ENCODE assay signal across 14 cellular contexts in genomic region chr15:101169457-101170071, GRCh38.
DNase-seq lines count a peak whose midpoint lies in the region; TF ChIP-seq lines count a peak whose summit lies in the region.
"Had no signal": no experiment of that assay in that cellular context is flagged by ENCODE, and none has a peak within 500 bp of the region (broad histone marks: within the 10 kb centered on the region; RNA-seq: fewer than 3 reads in every experiment).

No MANE protein-coding gene starts in this region.

- no peaks in the 10 kb centered on the region for H3K9me2 ChIP-seq in hepatocyte (replicated peaks; ENCODE audit: insufficient read depth)

- H3K36me3 ChIP-seq in smooth muscle cell (ENCODE audit: low read depth) = no peaks in the 10 kb centered on the region
- H3K36me3 ChIP-seq in hepatocyte (replicated peaks; ENCODE audit: insufficient read depth, low read depth) = no peaks in the 10 kb centered on the region
- H3K36me3 ChIP-seq: adrenal gland had no signal

- no peak overlapping the region for H3K4me3 Mint-ChIP-seq in activated T-cell treated with anti-CD3 and anti-CD28 coated beads, Interleukin-2, amount 50 U/mL, for 24 hours
- H3K4me3 Mint-ChIP-seq: B cell had no signal

- no peaks in the 10 kb centered on the region for H4K20me1 ChIP-seq in smooth muscle cell (ENCODE audit: low read depth)
- H4K20me1 ChIP-seq in hepatocyte (ENCODE audit: insufficient read depth, poor library complexity, severe bottlenecking) = no peaks in the 10 kb centered on the region

- H3K4me1 Mint-ChIP-seq in activated T-cell treated with anti-CD3 and anti-CD28 coated beads, Interleukin-2, amount 50 U/mL, for 24 hours (ENCODE audit: low read depth) = peaks cover 39% of the 10 kb centered on the region

- H3K9me3 ChIP-seq in smooth muscle cell (replicated peaks; ENCODE audit: low read depth) (peaks cover 7% of the 10 kb centered on the region), hepatocyte (ENCODE audit: low read depth) (no peaks in the 10 kb centered on the region)
- H3K9me3 ChIP-seq: adrenal gland had no signal

- WGBS in smooth muscle cell (ENCODE audit: low lambda C conversion rate) = 79% methylated on average over 19 of the region's 19 CpGs
- WGBS in hepatocyte (ENCODE audit: low lambda C conversion rate, missing lambda C conversion rate) = 91% methylated on average over 19 of the region's 19 CpGs

- H3F3A ChIP-seq in smooth muscle cell (ENCODE audit: low read depth) = peaks cover 57% of the 10 kb centered on the region

- H3K27ac ChIP-seq in smooth muscle cell (ENCODE audit: low read depth) (peak overlapping the region; percentile 92), hepatocyte (no peak overlapping the region)

- TF ChIP-seq CTCF in fibroblast of mammary gland (conservative IDR thresholded peaks at IDR 0.05; ENCODE audit: control insufficient read depth, insufficient read depth, low read depth, low read length) (no peak), smooth muscle cell (IDR thresholded peaks at IDR 0.05; ENCODE audit: borderline replicate concordance, insufficient read depth, poor library complexity, severe bottlenecking) (no peak), hepatocyte (IDR thresholded peaks at IDR 0.05; ENCODE audit: poor library complexity) (no peak)

- H2AFZ ChIP-seq in smooth muscle cell (ENCODE audit: low read depth) (no peak overlapping the region), hepatocyte (no peak overlapping the region)

- no peaks in the 10 kb centered on the region for H3K27me3 ChIP-seq in smooth muscle cell (ENCODE audit: low read depth)
- no peaks in the 10 kb centered on the region for H3K27me3 ChIP-seq in hepatocyte
- H3K27me3 ChIP-seq: adrenal gland had no signal

- peak overlapping the region; percentile 93 for H3K27ac Mint-ChIP-seq in activated T-cell treated with anti-CD3 and anti-CD28 coated beads, Interleukin-2, amount 50 U/mL, for 24 hours
- H3K27ac Mint-ChIP-seq: B cell had no signal

- peak overlapping the region; percentile 56 for H3K4me2 ChIP-seq in smooth muscle cell
- H3K4me2 ChIP-seq in hepatocyte = no peak overlapping the region

- peaks cover 8% of the 10 kb centered on the region for H3K4me1 ChIP-seq in smooth muscle cell (ENCODE audit: low read depth)
- H3K4me1 ChIP-seq in hepatocyte (ENCODE audit: insufficient read depth) = peaks cover 10% of the 10 kb centered on the region

- peaks cover 22% of the 10 kb centered on the region for H3K9me3 Mint-ChIP-seq in activated T-cell treated with anti-CD3 and anti-CD28 coated beads, Interleukin-2, amount 50 U/mL, for 24 hours

- H3K4me3 ChIP-seq in fibroblast of mammary gland (ENCODE audit: control insufficient read depth, low read depth, low read length) (no peak overlapping the region), smooth muscle cell (no peak overlapping the region), hepatocyte (no peak overlapping the region)

- H3K79me2 ChIP-seq in smooth muscle cell (ENCODE audit: low read depth) (peaks cover 15% of the 10 kb centered on the region), hepatocyte (peaks cover 2% of the 10 kb centered on the region)

- H3K27me3 Mint-ChIP-seq in activated T-cell treated with anti-CD3 and anti-CD28 coated beads, Interleukin-2, amount 50 U/mL, for 24 hours = no peaks in the 10 kb centered on the region
- H3K27me3 Mint-ChIP-seq: B cell, naive B cell had no signal

- no peak for DNase-seq in activated T-cell treated with anti-CD3 and anti-CD28 coated beads, Interleukin-2, amount 50 U/mL, for 24 hours
- no peak for DNase-seq in activated T-cell treated with anti-CD3 and anti-CD28 coated beads, Interleukin-2, amount 50 U/mL, for 48 hours
- DNase-seq in fibroblast of mammary gland (ENCODE audit: low read depth) (peak; percentile 50), smooth muscle cell (lab: John Stamatoyannopoulos, UW; ENCODE audit: unreplicated experiment) (no peak), GOT3 (lab: John Stamatoyannopoulos, UW) (no peak), dermis blood vessel endothelial cell (no peak), hepatocyte (ENCODE audit: low spot score) (no peak)
- DNase-seq: adrenal gland; Kasumi-1; naive B cell; NCI-H2171 treated with DMSO at 0.1 percent for 48 hours; stimulated activated naive CD8-positive, alpha-beta T cell treated with anti-CD3 and anti-CD28 coated beads, Interleukin-15, Interleukin-2, amounts not matched to agents 100 U/mL and 50 U/mL, for 24 hours had no signal

- peak overlapping the region; percentile 53 for H3K9ac ChIP-seq in smooth muscle cell (ENCODE audit: low read depth)

- H3K36me3 Mint-ChIP-seq in activated T-cell treated with anti-CD3 and anti-CD28 coated beads, Interleukin-2, amount 50 U/mL, for 24 hours (ENCODE audit: low read depth) = peaks cover 31% of the 10 kb centered on the region

TF ChIP-seq in PFSK-1, 5 proteins besides CTCF, POLR2A, EP300 and RAD21:
- no peak for TF ChIP-seq TAF1 (IDR thresholded peaks at IDR 0.05; ENCODE audit: borderline replicate concordance, insufficient read depth, low read length)
- peak; percentile 53 for TF ChIP-seq FOXP2 (optimal IDR thresholded peaks at IDR 0.05; ENCODE audit: borderline replicate concordance, extremely low read depth, extremely low read length, insufficient read depth)
